ENCODE assay signal across 10 cellular contexts in the genomic region with DNA sequence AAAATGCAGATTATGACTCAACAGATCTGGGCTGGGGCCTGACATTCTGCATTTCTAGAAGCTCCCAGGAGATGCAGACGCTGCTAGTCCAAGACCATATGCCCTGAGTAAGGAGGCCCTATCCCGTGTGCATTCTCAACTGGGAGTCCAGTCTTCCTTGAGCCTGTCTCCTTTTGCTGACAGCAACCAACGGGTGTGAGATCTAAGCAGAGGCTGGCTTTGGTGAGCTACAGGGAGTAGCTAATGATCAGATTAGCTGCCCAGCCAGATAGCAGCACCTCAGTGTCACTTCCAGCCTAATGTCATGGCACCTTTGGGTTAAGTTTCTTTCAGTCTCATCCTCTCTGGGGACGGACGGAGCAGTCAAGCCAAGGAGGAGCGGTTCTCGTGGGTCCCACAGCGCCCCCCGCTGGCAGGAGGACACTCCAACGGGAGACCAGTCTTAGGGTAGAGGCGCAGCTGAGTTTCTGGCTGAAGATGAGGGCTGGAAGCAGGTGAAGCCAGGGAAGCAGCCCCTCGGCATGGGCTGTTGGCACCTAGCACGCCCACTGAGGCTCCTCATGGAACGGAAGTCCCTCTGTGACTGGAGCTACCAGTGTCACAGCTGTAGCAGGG.
DNase-seq lines count a peak whose midpoint lies in the region; ATAC-seq and TF ChIP-seq lines count a peak whose summit lies in the region.
"Had no signal": no experiment of that assay in that cellular context is flagged by ENCODE, and none has a peak within 500 bp of the region (broad histone marks: within the 10 kb centered on the region; RNA-seq: fewer than 3 reads in every experiment).

No MANE protein-coding gene starts in this region.

- no peak overlapping the region for H3K4me3 ChIP-seq in left lung
- H3K4me3 ChIP-seq: SJCRH30 had no signal

- ATAC-seq in GM21447 (IDR thresholded peaks at IDR 0.05; ENCODE audit: unreplicated experiment), result no peak
- no peak for ATAC-seq in GM18907 (IDR thresholded peaks at IDR 0.05; ENCODE audit: unreplicated experiment)
- no peak for ATAC-seq in HG02938 (IDR thresholded peaks at IDR 0.05; ENCODE audit: unreplicated experiment)
- ATAC-seq in left lung, result no peak

- no peak overlapping the region for H3K27ac ChIP-seq in 22Rv1
- no peak overlapping the region for H3K27ac ChIP-seq in left lung
- H3K27ac ChIP-seq: SJCRH30 had no signal

- H3K9me3 ChIP-seq in left lung, result no peaks in the 10 kb centered on the region
- H3K9me3 ChIP-seq: SJCRH30 had no signal

- peaks cover 0 to 28% of the 10 kb centered on the region in 2 donors for H3K27me3 ChIP-seq in left lung
- H3K27me3 ChIP-seq: SJCRH30 had no signal

- DNase-seq in GM10266 (ENCODE audit: extremely low spot score), result no peak
- peak; percentile 13 to 38 for DNase-seq in SHP77 (lab: John Stamatoyannopoulos, UW)
- DNase-seq in iPS DF 19.7 (ENCODE audit: low read depth, low spot score), result peak; percentile 40
- DNase-seq in left lung, result no peak
- DNase-seq: activated naive CD8-positive, alpha-beta T cell treated with anti-CD3 and anti-CD28 coated beads, Interleukin-2, amount 10 ng/mL, durations not matched to agents 7 days and 5 days had no signal

- TF ChIP-seq CTCF in 22Rv1 (IDR thresholded peaks at IDR 0.05) (peak; percentile 58), GM10266 (IDR thresholded peaks at IDR 0.05; ENCODE audit: control insufficient read depth, insufficient read depth, low read depth, missing control alignments) (peak; percentile 36), left lung (IDR thresholded peaks at IDR 0.05) (no peak)

- no peaks in the 10 kb centered on the region for H3K36me3 ChIP-seq in left lung
- H3K36me3 ChIP-seq: SJCRH30 had no signal

- intact Hi-C loops in left lung (cut with DNase I), result no loop called here

- peaks cover 0 to 4% of the 10 kb centered on the region in 2 donors for H3K4me1 ChIP-seq in left lung
- H3K4me1 ChIP-seq: SJCRH30 had no signal

Comparison
In these comparisons a context has a peak if more than half of its experiments do, and no peak if none do; other contexts are left out.
1. CTCF ChIP-seq: peak in 22Rv1 (single experiment) and GM10266 (single experiment); none in left lung (0 of 2).
2. DNase-seq: peak in SHP77 (2 of 2) and iPS DF 19.7 (single experiment); none in GM10266 (single experiment) and left lung (0 of 2).